Comparison of ENCODE assay signal across 8 cellular contexts in genomic region chr6:138001750-138002349, GRCh38.
DNase-seq lines count a peak whose midpoint lies in the region; ATAC-seq lines count a peak whose summit lies in the region.

No MANE protein-coding gene starts in this region.

- no peak overlapping the region for H4K5ac ChIP-seq in mesendoderm (ENCODE audit: low read length)

- WGBS in mesendoderm (ENCODE audit: extremely low coverage, insufficient coverage, low lambda C conversion rate), result no CpG with 5 or more reads among the region's 6 CpGs

- no peak for ATAC-seq in HG02981 (IDR thresholded peaks at IDR 0.05; ENCODE audit: unreplicated experiment)

- H3K36me3 ChIP-seq in mesendoderm (ENCODE audit: control insufficient read depth, insufficient read depth, low read length), result no peaks in the 10 kb centered on the region

- H3K4me2 ChIP-seq in mesendoderm (ENCODE audit: low read length), result no peak overlapping the region

- no peak overlapping the region for H3K23ac ChIP-seq in mesendoderm (ENCODE audit: low read length)

- H2BK5ac ChIP-seq in mesendoderm (ENCODE audit: low read length), result no peak overlapping the region

- H3K4me1 ChIP-seq in mesendoderm (ENCODE audit: control insufficient read depth, low read depth, low read length), result no peaks in the 10 kb centered on the region

- no peak overlapping the region for H3K56ac ChIP-seq in mesendoderm (ENCODE audit: low read length)

- no peaks in the 10 kb centered on the region for H3K79me1 ChIP-seq in mesendoderm (ENCODE audit: low read length)

- no peak overlapping the region for H3K4me3 ChIP-seq in mesendoderm (ENCODE audit: low read length)

- H3K27ac ChIP-seq in mesendoderm (ENCODE audit: low read depth, low read length), result no peak overlapping the region

- H3K79me2 ChIP-seq in mesendoderm (ENCODE audit: control insufficient read depth, insufficient read depth, low read length), result no peaks in the 10 kb centered on the region

- no peak overlapping the region for H3K18ac ChIP-seq in mesendoderm (ENCODE audit: low read length)

- H3K27me3 ChIP-seq in mesendoderm (ENCODE audit: insufficient read depth, low read length, poor library complexity), result no peaks in the 10 kb centered on the region

- no peak overlapping the region for H2AK5ac ChIP-seq in mesendoderm (ENCODE audit: low read length)

- H3K4ac ChIP-seq in mesendoderm (ENCODE audit: low read depth, low read length), result no peak overlapping the region

- DNase-seq in NCI-H524 (lab: John Stamatoyannopoulos, UW), result peak; percentile 11 to 54
- no peak for DNase-seq in NCI-H524 treated with DMSO at 0.1 percent for 48 hours (lab: John Stamatoyannopoulos, UW)
- DNase-seq in NCI-H526 treated with DMSO at 0.1 percent for 48 hours (lab: John Stamatoyannopoulos, UW), result peak; percentile 30
- peak; percentile 66 to 73 for DNase-seq in activated CD4-positive, alpha-beta T cell treated with anti-CD3 and anti-CD28 coated beads, Interleukin-2, amount 50 U/mL, for 48 hours
- DNase-seq in effector CD8-positive, alpha-beta T cell (lab: John Stamatoyannopoulos, UW), result peak; percentile 22
- DNase-seq in mesendoderm, result peak; percentile 53
- peak; percentile 40 for DNase-seq in stimulated activated CD8-positive, alpha-beta memory T cell treated with anti-CD3 and anti-CD28 coated beads, Interleukin-4, amount 100 ng/mL, for 24 hours (ENCODE audit: low read depth)

- H3K9ac ChIP-seq in mesendoderm (ENCODE audit: low read length), result no peak overlapping the region

- no peak overlapping the region for H4K8ac ChIP-seq in mesendoderm (ENCODE audit: low read depth, low read length)

- H2BK15ac ChIP-seq in mesendoderm (replicated peaks; ENCODE audit: low read depth), result no peak overlapping the region

- no peak overlapping the region for H2BK120ac ChIP-seq in mesendoderm (ENCODE audit: low read depth, low read length)
